Comparison of ENCODE assay signal across 23 cellular contexts in genomic region chr2:20575414-20575813, GRCh38.
DNase-seq lines count a peak whose midpoint lies in the region; ATAC-seq and TF ChIP-seq lines count a peak whose summit lies in the region.
"Had no signal": no experiment of that assay in that cellular context is flagged by ENCODE, and none has a peak within 500 bp of the region (broad histone marks: within the 10 kb centered on the region; RNA-seq: fewer than 3 reads in every experiment).

No MANE protein-coding gene starts in this region.

- CTCF ChIA-PET in Caco-2 (lab: Charles Lee) = no interaction called here

- no TSS peak for BruUV-seq in Caco-2 (replicated peaks; lab: Mats Ljungman, UMichigan)

- H2BK5ac ChIP-seq in neuronal stem cell (ENCODE audit: low read length) = no peak overlapping the region

- H3K9me3 Mint-ChIP-seq in Caco-2 (ENCODE audit: unreplicated experiment) = no peaks in the 10 kb centered on the region
- H3K9me3 Mint-ChIP-seq in nephron progenitor cell = peaks cover 3% of the 10 kb centered on the region
- H3K9me3 Mint-ChIP-seq: activated B cell treated with CpG ODN at 0.5 μM for 24 hours; activated naive CD4-positive, alpha-beta T cell treated with anti-CD3 and anti-CD28 coated beads for 36 hours; dendritic cell treated with granulocyte-macrophage colony-stimulating factor and Interleukin-4, amounts not matched to agents 40 ng/mL and 50 ng/mL, for 4 days had no signal

- peak overlapping the region; percentile 35 for H4K91ac ChIP-seq in neuronal stem cell (ENCODE audit: low read depth, low read length, poor library complexity)

- H3K9ac ChIP-seq in NT2/D1 (ENCODE audit: insufficient read length, low read depth) (peak overlapping the region; percentile 21), neuronal stem cell (ENCODE audit: low read depth, low read length, poor library complexity) (peak overlapping the region; percentile 24)

- H3K4me3 Mint-ChIP-seq in Caco-2 (ENCODE audit: unreplicated experiment) (no peak overlapping the region), nephron progenitor cell (no peak overlapping the region)
- H3K4me3 Mint-ChIP-seq: activated B cell treated with CpG ODN at 0.5 μM for 24 hours; activated naive CD4-positive, alpha-beta T cell treated with anti-CD3 and anti-CD28 coated beads for 36 hours; dendritic cell treated with granulocyte-macrophage colony-stimulating factor and Interleukin-4, amounts not matched to agents 40 ng/mL and 50 ng/mL, for 4 days had no signal

- no peak for DNase-seq in Caco-2
- DNase-seq in NT2/D1 (ENCODE audit: low read depth, low spot score) = no peak
- no peak for DNase-seq in neuronal stem cell (ENCODE audit: low spot score)
- no peak for DNase-seq in NCI-H748 treated with DMSO at 0.1 percent for 48 hours (lab: John Stamatoyannopoulos, UW)
- DNase-seq in aorta = no peak
- no peak for DNase-seq in nephron progenitor cell
- DNase-seq: activated B cell treated with CpG ODN at 0.5 μM for 24 hours; activated naive CD4-positive, alpha-beta T cell treated with anti-CD3 and anti-CD28 coated beads for 36 hours; AML-193; body of pancreas; MM.1S; NCI-H2029; NCI-H510A; SHP77 treated with DMSO at 0.1 percent for 48 hours; stimulated activated CD4-positive, alpha-beta T cell treated with anti-CD3 and anti-CD28 coated beads, Interleukin-4, amount 100 ng/mL, for 4 hours; stimulated activated CD8-positive, alpha-beta memory T cell treated with anti-CD3 and anti-CD28 coated beads, Interleukin-4, amount 100 ng/mL, for 48 hours; T-helper 17 cell; thyroid gland had no signal

- H3K27me3 Mint-ChIP-seq in Caco-2 (ENCODE audit: insufficient read depth, unreplicated experiment) (no peaks in the 10 kb centered on the region), nephron progenitor cell (ENCODE audit: low read depth, poor library complexity) (peaks cover 6% of the 10 kb centered on the region)
- H3K27me3 Mint-ChIP-seq: activated B cell treated with CpG ODN at 0.5 μM for 24 hours; dendritic cell treated with granulocyte-macrophage colony-stimulating factor and Interleukin-4, amounts not matched to agents 40 ng/mL and 50 ng/mL, for 4 days; T-helper 17 cell had no signal

- TF ChIP-seq POLR2A in gastroesophageal sphincter (IDR thresholded peaks at IDR 0.05) = no peak

- no peak overlapping the region for H4K8ac ChIP-seq in neuronal stem cell (ENCODE audit: low read depth, low read length)

- no peak overlapping the region for H3K14ac ChIP-seq in neuronal stem cell (ENCODE audit: low read length)

- no peaks in the 10 kb centered on the region for H3K36me3 ChIP-seq in Caco-2 (ENCODE audit: control insufficient read depth, insufficient read depth, low read length)
- no peaks in the 10 kb centered on the region for H3K36me3 ChIP-seq in NT2/D1 (ENCODE audit: insufficient read depth, insufficient read length, low read length)
- H3K36me3 ChIP-seq in gastroesophageal sphincter = no peaks in the 10 kb centered on the region
- H3K36me3 ChIP-seq in neuronal stem cell (replicated peaks in 1 of 2; ENCODE audit: control insufficient read depth in 2 of 2, insufficient read depth in 2 of 2, low read length in 2 of 2) = no peaks in the 10 kb centered on the region
- no peaks in the 10 kb centered on the region for H3K36me3 ChIP-seq in aorta (ENCODE audit: control insufficient read depth in 1 of 2, insufficient read depth in 2 of 2, low read length in 1 of 2)
- H3K36me3 ChIP-seq: thyroid gland had no signal

- H3K27me3 ChIP-seq in Caco-2 (replicated peaks; ENCODE audit: control insufficient read depth, insufficient read depth, low read length) (no peaks in the 10 kb centered on the region), NT2/D1 (ENCODE audit: insufficient read depth, insufficient read length) (no peaks in the 10 kb centered on the region), gastroesophageal sphincter (no peaks in the 10 kb centered on the region), neuronal stem cell (ENCODE audit: control insufficient read depth in 3 of 3, insufficient read depth in 3 of 3, low read depth in 1 of 3, low read length in 3 of 3) (no peaks in the 10 kb centered on the region), aorta (ENCODE audit: control insufficient read depth in 1 of 2, insufficient read depth in 2 of 2, low read length in 1 of 2) (no peaks in the 10 kb centered on the region)
- H3K27me3 ChIP-seq: body of pancreas, thyroid gland had no signal

- H3K9me3 ChIP-seq in Caco-2 = no peaks in the 10 kb centered on the region
- H3K9me3 ChIP-seq in NT2/D1 (ENCODE audit: insufficient read depth, low read length) = no peaks in the 10 kb centered on the region; the same call in 1 of the 2 replicates
- no peaks in the 10 kb centered on the region for H3K9me3 ChIP-seq in gastroesophageal sphincter
- H3K9me3 ChIP-seq in neuronal stem cell (replicated peaks in 1 of 2; ENCODE audit: control insufficient read depth in 2 of 2, insufficient read depth in 1 of 2, low read depth in 1 of 2, low read length in 2 of 2) = no peaks in the 10 kb centered on the region
- no peaks in the 10 kb centered on the region for H3K9me3 ChIP-seq in aorta (ENCODE audit: control insufficient read depth, low read length)
- H3K9me3 ChIP-seq: body of pancreas, thyroid gland had no signal

- H3K4me3 ChIP-seq in Caco-2 (ENCODE audit: low read depth, low read length) (no peak overlapping the region), NT2/D1 (ENCODE audit: insufficient read length, low read depth) (no peak overlapping the region), gastroesophageal sphincter (no peak overlapping the region), neuronal stem cell (ENCODE audit: low read length in 2 of 2) (no peak overlapping the region), aorta (ENCODE audit: low read length in 2 of 2) (no peak overlapping the region)
- H3K4me3 ChIP-seq: body of pancreas, skin epidermis, thyroid gland had no signal

- no peak for TF ChIP-seq EP300 in gastroesophageal sphincter (IDR thresholded peaks at IDR 0.05)

- peaks cover 24% of the 10 kb centered on the region for H3K4me1 Mint-ChIP-seq in Caco-2 (ENCODE audit: low read depth, unreplicated experiment)
- H3K4me1 Mint-ChIP-seq in nephron progenitor cell = peaks cover 79% of the 10 kb centered on the region

- H2AFZ ChIP-seq in neuronal stem cell (ENCODE audit: low read length) = no peak overlapping the region

- no peaks in the 10 kb centered on the region for H3K79me1 ChIP-seq in neuronal stem cell (ENCODE audit: low read depth, low read length)

- H3K23ac ChIP-seq in neuronal stem cell (ENCODE audit: low read depth, low read length, poor library complexity) = no peak overlapping the region

- peak overlapping the region; percentile 88 for H3K18ac ChIP-seq in neuronal stem cell (ENCODE audit: low read length)

- H3K36me3 Mint-ChIP-seq in Caco-2 (ENCODE audit: insufficient read depth, unreplicated experiment) (no peaks in the 10 kb centered on the region), nephron progenitor cell (ENCODE audit: low read depth) (no peaks in the 10 kb centered on the region)

- ATAC-seq in gastroesophageal sphincter = no peak
- no peak for ATAC-seq in aorta (ENCODE audit: low FRiP score)
- no peak for ATAC-seq in GM19395 (IDR thresholded peaks at IDR 0.05; ENCODE audit: unreplicated experiment)
- ATAC-seq: body of pancreas, T-helper 17 cell had no signal

- H3K27ac ChIP-seq in gastroesophageal sphincter = peak overlapping the region in 3 of 4 donors; percentile 57 to 76 (median 68)
- no peak overlapping the region for H3K27ac ChIP-seq in neuronal stem cell (replicated peaks; ENCODE audit: low read length)
- no peak overlapping the region for H3K27ac ChIP-seq in aorta (ENCODE audit: low read depth in 1 of 2, low read length in 2 of 2)
- H3K27ac ChIP-seq: body of pancreas, epithelial cell of prostate, thyroid gland had no signal

- POLR2A ChIA-PET in Caco-2 (lab: Charles Lee) = interaction anchor here (0.7 kb wide), 1 partner anchor 128 kb away, joined by 3 read pairs; the partner anchor contains the start of gene RHOB

- H3K27ac Mint-ChIP-seq in Caco-2 (ENCODE audit: unreplicated experiment) (peak overlapping the region; percentile 63), nephron progenitor cell (no peak overlapping the region)
- H3K27ac Mint-ChIP-seq: activated naive CD4-positive, alpha-beta T cell treated with anti-CD3 and anti-CD28 coated beads for 36 hours had no signal

- WGBS in gastroesophageal sphincter (ENCODE audit: low coverage in 1 of 2), 2 donors = 75% methylated on average over 4 of the region's 5 CpGs; no CpG with 5 or more reads in 1 of the 2 donors
- WGBS in neuronal stem cell (ENCODE audit: extremely low coverage in 2 of 2, insufficient read length in 2 of 2, insufficient replicate concordance in 1 of 2), 2 donors = no CpG with 5 or more reads among the region's 5 CpGs
- WGBS in aorta, 2 donors = 70 to 75% methylated on average over 5 of the region's 5 CpGs

- H3K4ac ChIP-seq in neuronal stem cell (ENCODE audit: low read length) = peak overlapping the region; percentile 29

- no peak overlapping the region for H2BK120ac ChIP-seq in neuronal stem cell (ENCODE audit: low read depth, low read length)

- no peak overlapping the region for H3K4me2 ChIP-seq in neuronal stem cell (ENCODE audit: insufficient read depth, low read length, poor library complexity, severe bottlenecking)

- H3K4me1 ChIP-seq in Caco-2 = peaks cover 21% of the 10 kb centered on the region
- peaks cover 18% of the 10 kb centered on the region for H3K4me1 ChIP-seq in NT2/D1 (ENCODE audit: insufficient read depth, insufficient read length)
- peaks cover 0 to 86% (median 42%) of the 10 kb centered on the region in 3 donors for H3K4me1 ChIP-seq in gastroesophageal sphincter
- peaks cover 19 to 29% of the 10 kb centered on the region in 2 donors for H3K4me1 ChIP-seq in neuronal stem cell (ENCODE audit: control insufficient read depth in 2 of 2, insufficient read depth in 1 of 2, low read depth in 1 of 2, low read length in 2 of 2)
- H3K4me1 ChIP-seq in aorta (ENCODE audit: control insufficient read depth in 1 of 2, insufficient read depth in 2 of 2, low read length in 2 of 2) = no peaks in the 10 kb centered on the region

- H2BK12ac ChIP-seq in neuronal stem cell (ENCODE audit: low read length) = peak overlapping the region; percentile 73

- peak overlapping the region; percentile 56 for H2BK15ac ChIP-seq in neuronal stem cell (ENCODE audit: low read length)

- intact Hi-C loops in Caco-2 (cut with micrococcal nuclease; ENCODE audit: unreplicated experiment) = no loop called here
- intact Hi-C loops in aorta (cut with DNase I) = loop anchor here in 1 of 2 donors (5.0 kb wide), 1 partner anchor 123 kb away; no protein-coding TSS in a partner anchor

- TF ChIP-seq CTCF in Caco-2 (IDR thresholded peaks at IDR 0.05; ENCODE audit: insufficient read depth in 1 of 2, low read depth in 1 of 2, low read length in 1 of 2, severe bottlenecking in 1 of 2, unreplicated experiment in 1 of 2) (no peak), gastroesophageal sphincter (IDR thresholded peaks at IDR 0.05) (no peak), nephron progenitor cell (IDR thresholded peaks at IDR 0.05) (no peak)

- H2AK5ac ChIP-seq in neuronal stem cell (ENCODE audit: low read depth, low read length) = peak overlapping the region; percentile 67

Comparison
In these comparisons a context has a peak if more than half of its experiments do, and no peak if none do; other contexts are left out.
1. H3K27ac ChIP-seq: peak in gastroesophageal sphincter (3 of 4); none in neuronal stem cell (single experiment) and aorta (0 of 2).